Comparison of ENCODE assay signal across 2 cellular contexts in the genomic region with DNA sequence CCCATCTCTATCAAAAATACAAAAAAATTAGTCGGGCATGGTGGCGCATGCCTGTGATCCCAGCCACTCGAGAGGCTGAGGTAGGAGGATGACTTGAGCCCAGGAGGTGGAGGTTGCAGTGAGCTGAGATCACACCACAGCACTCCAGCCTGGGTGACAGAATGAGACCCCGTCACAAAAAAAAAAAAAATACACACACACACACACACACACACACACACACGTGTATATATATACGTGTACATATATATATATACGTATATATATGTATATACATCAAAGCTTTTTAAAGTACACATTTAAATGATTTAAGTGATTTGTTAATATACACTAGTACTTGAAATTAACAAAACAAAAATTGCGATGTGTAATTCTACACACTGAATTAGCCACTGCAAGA.
A peak's percentile ranks its signal among the peaks of the same experiment; 100 is the strongest.
TF ChIP-seq lines count a peak whose summit lies in the region.

No MANE protein-coding gene starts in this region.

TF ChIP-seq in HEK293, 187 proteins besides CTCF, POLR2A, EP300 and RAD21:
- TF ChIP-seq ZBTB20 (tag by site-specific recombination; IDR thresholded peaks at IDR 0.05) (no peak), ZNF610 (tag by site-specific recombination; IDR thresholded peaks at IDR 0.05; ENCODE audit: borderline replicate concordance) (no peak), ZNF214 (tag by site-specific recombination; IDR thresholded peaks at IDR 0.05; ENCODE audit: borderline replicate concordance) (no peak), ZSCAN4 (tag by site-specific recombination; IDR thresholded peaks at IDR 0.05) (0 out of 2 replicates have a peak, but pooled peaks have one; percentile 25)

TF ChIP-seq in GM12878, 131 proteins besides CTCF, POLR2A, EP300 and RAD21:
- TF ChIP-seq EGR1 (IDR thresholded peaks at IDR 0.05; ENCODE audit: borderline replicate concordance in 1 of 2, low read depth in 2 of 2, low read length in 2 of 2): no peak
- TF ChIP-seq POLR2AphosphoS5 (IDR thresholded peaks at IDR 0.05; ENCODE audit: low read length): no peak
- TF ChIP-seq IKZF1 (conservative IDR thresholded peaks at IDR 0.05): no peak
- TF ChIP-seq MLLT1 (IDR thresholded peaks at IDR 0.05): peak; percentile 95
